ENCODE assay signal across 22 cellular contexts in the genomic region with DNA sequence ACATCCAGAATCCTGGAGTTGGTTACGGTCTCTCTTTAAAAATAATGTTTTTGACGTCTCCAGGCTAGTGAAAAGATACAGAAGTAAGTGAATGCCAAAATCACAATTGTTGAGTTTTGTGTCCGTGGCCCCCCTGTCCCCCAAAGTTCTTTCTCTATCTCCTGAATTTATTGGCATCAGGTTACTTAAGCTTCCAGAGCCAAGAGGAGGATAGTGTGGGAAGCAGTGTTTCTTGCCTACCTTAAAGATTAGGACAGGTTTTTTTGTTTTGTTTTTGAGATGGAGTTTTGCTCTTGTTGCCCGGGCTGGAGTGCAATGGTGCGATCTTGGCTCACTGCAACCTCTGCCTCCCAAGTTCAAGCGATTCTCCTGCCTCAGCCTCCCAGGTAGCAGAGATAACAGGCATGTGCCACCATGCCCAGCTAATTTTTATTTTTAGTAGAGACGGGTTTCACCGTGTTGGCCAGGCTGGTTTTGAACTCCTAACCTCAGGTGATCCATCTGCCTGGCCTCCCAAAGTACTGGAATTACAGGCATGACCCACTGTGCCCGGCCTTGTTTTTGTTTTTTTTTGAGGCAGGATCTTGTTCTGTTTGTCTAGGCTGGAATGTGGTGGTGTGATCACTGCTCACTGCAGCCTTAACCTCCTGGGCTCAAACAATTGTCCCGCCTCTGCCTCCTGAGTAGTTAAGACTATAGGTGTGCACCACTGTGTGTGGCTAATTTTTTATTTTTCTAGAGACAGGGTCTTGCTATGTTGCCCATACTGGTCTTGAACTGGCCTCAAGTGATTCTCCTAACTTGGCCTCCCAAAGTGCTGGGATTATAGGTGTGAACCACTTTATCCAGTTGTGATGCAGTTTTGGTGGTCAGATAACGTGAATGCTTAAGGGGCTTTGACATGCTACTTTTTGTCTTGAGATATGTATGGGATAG. TPM values are rescaled to one million over a fixed set of nuclear protein-coding genes. Genes with fewer than 3 reads are reported as not detected.
A peak's percentile ranks its signal among the peaks of the same experiment; 100 is the strongest.
DNase-seq lines count a peak whose midpoint lies in the region; ATAC-seq, FAIRE-seq and TF ChIP-seq lines count a peak whose summit lies in the region.
"Had no signal": no experiment of that assay in that cellular context is flagged by ENCODE, and none has a peak within 500 bp of the region (broad histone marks: within the 10 kb centered on the region; RNA-seq: fewer than 3 reads in every experiment).

No MANE protein-coding gene starts in this region.

- intact Hi-C loops in activated CD4-positive, alpha-beta T cell treated with anti-CD3 and anti-CD28 coated beads for 36 hours (cut with DNase I, micrococcal nuclease): no loop called here
- intact Hi-C loops in vagina (cut with DNase I): no loop called here
- intact Hi-C loops in dorsolateral prefrontal cortex (cut with DNase I): no loop called here

- no peaks in the 10 kb centered on the region for H3K27me3 Mint-ChIP-seq in activated CD4-positive, alpha-beta T cell treated with anti-CD3 and anti-CD28 coated beads for 36 hours
- no peaks in the 10 kb centered on the region for H3K27me3 Mint-ChIP-seq in central memory CD8-positive, alpha-beta T cell
- H3K27me3 Mint-ChIP-seq in natural killer cell treated with Interleukin-12 subunit alpha and Interleukin-12 subunit beta and Interleukin-15 and Interleukin-18, amount 100 ng/mL, for 72 hours: no peaks in the 10 kb centered on the region
- H3K27me3 Mint-ChIP-seq: naive B cell had no signal

- no peaks in the 10 kb centered on the region for H3K9me3 ChIP-seq in vagina
- H3K9me3 ChIP-seq: BLaER1, heart left ventricle, lower lobe of right lung, thoracic aorta had no signal

- POLR2A ChIA-PET in activated CD4-positive, alpha-beta T cell treated with anti-CD3 and anti-CD28 coated beads for 36 hours (lab: Charles Lee): no interaction called here

- H3K4me1 ChIP-seq in vagina: peaks cover 65% of the 10 kb centered on the region

- no peak overlapping the region for H3K27ac ChIP-seq in vagina
- no peak overlapping the region for H3K27ac ChIP-seq in dorsolateral prefrontal cortex
- H3K27ac ChIP-seq: 22Rv1, BLaER1, heart left ventricle, lower lobe of right lung, thoracic aorta had no signal

- ATAC-seq in activated CD4-positive, alpha-beta T cell treated with anti-CD3 and anti-CD28 coated beads for 36 hours: no peak
- ATAC-seq in central memory CD8-positive, alpha-beta T cell (replicated peaks; ENCODE audit: extremely low read depth, poor library complexity, severe bottlenecking): no peak
- ATAC-seq in natural killer cell treated with Interleukin-12 subunit alpha and Interleukin-12 subunit beta and Interleukin-15 and Interleukin-18, amount 100 ng/mL, for 72 hours: no peak
- ATAC-seq: heart left ventricle, lower lobe of right lung had no signal

- peaks cover 89% of the 10 kb centered on the region for H3K36me3 Mint-ChIP-seq in activated CD4-positive, alpha-beta T cell treated with anti-CD3 and anti-CD28 coated beads for 36 hours (ENCODE audit: low read depth)
- peaks cover 94% of the 10 kb centered on the region for H3K36me3 Mint-ChIP-seq in central memory CD8-positive, alpha-beta T cell (ENCODE audit: insufficient read depth)
- peaks cover 67% of the 10 kb centered on the region for H3K36me3 Mint-ChIP-seq in natural killer cell treated with Interleukin-12 subunit alpha and Interleukin-12 subunit beta and Interleukin-15 and Interleukin-18, amount 100 ng/mL, for 72 hours

- H3K4me3 ChIP-seq in vagina (no peak overlapping the region), dorsolateral prefrontal cortex (no peak overlapping the region)
- H3K4me3 ChIP-seq: BLaER1, heart left ventricle, lower lobe of right lung, smooth muscle cell, thoracic aorta had no signal

- H3K4me3 Mint-ChIP-seq in activated CD4-positive, alpha-beta T cell treated with anti-CD3 and anti-CD28 coated beads for 36 hours: no peak overlapping the region
- peak overlapping the region; percentile 47 for H3K4me3 Mint-ChIP-seq in central memory CD8-positive, alpha-beta T cell
- no peak overlapping the region for H3K4me3 Mint-ChIP-seq in natural killer cell treated with Interleukin-12 subunit alpha and Interleukin-12 subunit beta and Interleukin-15 and Interleukin-18, amount 100 ng/mL, for 72 hours
- H3K4me3 Mint-ChIP-seq: activated T-helper 1 cell treated with anti-CD3 and anti-CD28 coated beads, Interleukin-12 subunit alpha, Interleukin-12 subunit beta, Interleukin-2, Interleukin-4 antibody, amounts not matched to agents 30 ng/mL and 10 ng/mL and 1 ng/mL, durations not matched to agents 14 hours and 24 hours and 36 hours had no signal

- H3K27me3 ChIP-seq in vagina (no peaks in the 10 kb centered on the region), dorsolateral prefrontal cortex (no peaks in the 10 kb centered on the region)
- H3K27me3 ChIP-seq: BLaER1, heart left ventricle had no signal

- peak overlapping the region; percentile 51 for H3K27ac Mint-ChIP-seq in activated CD4-positive, alpha-beta T cell treated with anti-CD3 and anti-CD28 coated beads for 36 hours
- peak overlapping the region; percentile 46 for H3K27ac Mint-ChIP-seq in central memory CD8-positive, alpha-beta T cell (ENCODE audit: low read depth)
- H3K27ac Mint-ChIP-seq in natural killer cell treated with Interleukin-12 subunit alpha and Interleukin-12 subunit beta and Interleukin-15 and Interleukin-18, amount 100 ng/mL, for 72 hours: peak overlapping the region; percentile 18 to 48
- H3K27ac Mint-ChIP-seq: activated T-helper 1 cell treated with anti-CD3 and anti-CD28 coated beads, Interleukin-12 subunit alpha, Interleukin-12 subunit beta, Interleukin-2, Interleukin-4 antibody, amounts not matched to agents 30 ng/mL and 10 ng/mL and 1 ng/mL, durations not matched to agents 14 hours and 24 hours and 36 hours had no signal

- no peaks in the 10 kb centered on the region for H3K9me3 Mint-ChIP-seq in activated CD4-positive, alpha-beta T cell treated with anti-CD3 and anti-CD28 coated beads for 36 hours (ENCODE audit: low read depth)
- H3K9me3 Mint-ChIP-seq in central memory CD8-positive, alpha-beta T cell: no peaks in the 10 kb centered on the region
- H3K9me3 Mint-ChIP-seq in natural killer cell treated with Interleukin-12 subunit alpha and Interleukin-12 subunit beta and Interleukin-15 and Interleukin-18, amount 100 ng/mL, for 72 hours: no peaks in the 10 kb centered on the region
- H3K9me3 Mint-ChIP-seq: activated T-helper 1 cell treated with anti-CD3 and anti-CD28 coated beads, Interleukin-12 subunit alpha, Interleukin-12 subunit beta, Interleukin-2, Interleukin-4 antibody, amounts not matched to agents 30 ng/mL and 10 ng/mL and 1 ng/mL, durations not matched to agents 14 hours and 24 hours and 36 hours had no signal

- DNase-seq in activated CD4-positive, alpha-beta T cell treated with anti-CD3 and anti-CD28 coated beads for 36 hours: no peak
- DNase-seq in activated CD4-positive, alpha-beta T cell treated with anti-CD3 and anti-CD28 coated beads for 4 hours: no peak
- no peak for DNase-seq in HTR-8/SVneo (ENCODE audit: insufficient read length, low spot score)
- DNase-seq in central memory CD8-positive, alpha-beta T cell (ENCODE audit: low spot score in 2 of 2): no peak
- no peak for DNase-seq in natural killer cell treated with Interleukin-12 subunit alpha and Interleukin-12 subunit beta and Interleukin-15 and Interleukin-18, amount 100 ng/mL, for 72 hours (ENCODE audit: low spot score)
- no peak for DNase-seq in vagina (ENCODE audit: extremely low spot score in 2 of 2)
- DNase-seq in MV-4-11 (lab: John Stamatoyannopoulos, UW): no peak
- no peak for DNase-seq in dorsolateral prefrontal cortex
- DNase-seq: activated CD4-positive, alpha-beta T cell treated with anti-CD3 and anti-CD28 coated beads for 1 hour; amygdala; heart left ventricle; lower lobe of right lung; naive B cell; NCI-H1436; stimulated activated CD4-positive, alpha-beta T cell treated with anti-CD3 and anti-CD28 coated beads, Interleukin-4, amount 100 ng/mL, for 24 hours had no signal

- TF ChIP-seq POLR2A in vagina (IDR thresholded peaks at IDR 0.05): no peak

- TF ChIP-seq CTCF in vagina (IDR thresholded peaks at IDR 0.05) (no peak), dorsolateral prefrontal cortex (IDR thresholded peaks at IDR 0.05 in 54 of 56, conservative IDR thresholded peaks at IDR 0.05 in 2 of 56; ENCODE audit: low read depth in 1 of 56, partially characterized antibody in 56 of 56) (no peak)

- CTCF ChIA-PET in activated CD4-positive, alpha-beta T cell treated with anti-CD3 and anti-CD28 coated beads for 36 hours (lab: Charles Lee): interaction anchor here (0.9 to 1.1 kb wide), 2 partner anchors 46 to 199 kb away, joined by 3 to 4 read pairs; no protein-coding TSS in a partner anchor

- peak; percentile 88 for FAIRE-seq in HTR-8/SVneo (lab: Jason Lieb, UNC)

- peaks cover 11 to 79% of the 10 kb centered on the region in 2 donors for H3K36me3 ChIP-seq in vagina

- peaks cover 89% of the 10 kb centered on the region for H3K4me1 Mint-ChIP-seq in activated CD4-positive, alpha-beta T cell treated with anti-CD3 and anti-CD28 coated beads for 36 hours
- peaks cover 79% of the 10 kb centered on the region for H3K4me1 Mint-ChIP-seq in central memory CD8-positive, alpha-beta T cell
- peaks cover 67 to 69% of the 10 kb centered on the region in 2 donors for H3K4me1 Mint-ChIP-seq in natural killer cell treated with Interleukin-12 subunit alpha and Interleukin-12 subunit beta and Interleukin-15 and Interleukin-18, amount 100 ng/mL, for 72 hours (ENCODE audit: low read depth in 2 of 2)

RNA-seq across cellular contexts. Expression of a gene that starts 5.4 kb away (rescaled TPM):
- total RNA-seq in activated CD4-positive, alpha-beta T cell treated with anti-CD3 and anti-CD28 coated beads for 36 hours: 100 to 1,000 TPM; 265 to 319 TPM
- 100 to 1,000 TPM; 317 to 354 TPM for total RNA-seq in natural killer cell treated with Interleukin-12 subunit alpha and Interleukin-12 subunit beta and Interleukin-15 and Interleukin-18, amount 100 ng/mL, for 72 hours
- total RNA-seq in vagina (386 TPM), dorsolateral prefrontal cortex (100 to 1,000 TPM; 348 to 822 (median 535) TPM)

RNA-seq across cellular contexts. Expression of a gene that starts 24.7 kb away (rescaled TPM):
- total RNA-seq in activated CD4-positive, alpha-beta T cell treated with anti-CD3 and anti-CD28 coated beads for 36 hours: not detected
- total RNA-seq in natural killer cell treated with Interleukin-12 subunit alpha and Interleukin-12 subunit beta and Interleukin-15 and Interleukin-18, amount 100 ng/mL, for 72 hours: not detected
- total RNA-seq in vagina (not detected), dorsolateral prefrontal cortex (not detected)
- total RNA-seq: activated T-helper 1 cell treated with anti-CD3 and anti-CD28 coated beads, Interleukin-12 subunit alpha, Interleukin-12 subunit beta, Interleukin-2, Interleukin-4 antibody, amounts not matched to agents 30 ng/mL and 10 ng/mL and 1 ng/mL, durations not matched to agents 14 hours and 24 hours and 36 hours; heart left ventricle; lower lobe of right lung; pulmonary artery endothelial cell; SK-MEL-5; smooth muscle cell; thoracic aorta had no signal
